15 cellular contexts compared by ENCODE assay signal in the genomic region with DNA sequence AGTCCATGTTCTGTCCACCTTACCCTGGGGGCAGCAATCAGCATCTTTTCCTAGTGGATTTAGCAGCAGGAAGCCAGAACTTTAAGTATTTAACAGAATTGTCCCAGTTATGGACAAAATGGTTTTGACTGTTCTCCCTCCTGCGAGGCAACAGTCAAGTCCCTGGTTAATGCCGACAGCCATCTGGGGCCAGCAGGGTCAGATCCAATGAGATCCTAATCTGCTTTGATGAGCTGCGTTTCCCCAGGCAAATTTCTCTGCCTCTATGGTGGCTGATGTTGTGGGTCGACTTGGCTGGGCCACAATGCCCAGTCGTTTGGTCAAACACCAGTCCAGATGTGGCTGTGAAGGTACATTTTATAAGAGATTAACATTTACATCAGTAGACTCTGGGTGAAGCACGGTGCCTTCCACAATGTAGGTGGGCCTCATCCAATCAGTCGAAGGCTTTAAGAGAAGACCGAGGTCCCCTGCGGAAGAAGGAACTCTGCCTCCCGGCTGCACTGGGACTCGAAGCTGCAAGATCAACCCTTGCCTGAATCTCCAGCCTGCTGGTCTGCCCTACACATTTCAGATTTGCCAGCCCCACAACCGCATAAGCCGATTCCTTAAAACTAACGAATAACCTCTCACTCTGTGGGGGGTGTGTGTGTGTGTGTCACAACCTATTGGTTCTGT.
"Had no signal": no experiment of that assay in that cellular context is flagged by ENCODE, and none has a peak within 500 bp of the region (broad histone marks: within the 10 kb centered on the region; RNA-seq: fewer than 3 reads in every experiment).

No MANE protein-coding gene starts in this region.

- H3K36me3 Mint-ChIP-seq: mesothelial cell of epicardium, type B pancreatic cell had no signal

- H3K27ac Mint-ChIP-seq: activated naive CD4-positive, alpha-beta T cell treated with anti-CD3 and anti-CD28 coated beads for 36 hours; activated naive CD8-positive, alpha-beta T cell treated with anti-CD3 and anti-CD28 coated beads, Interleukin-2, amount 50 U/mL, for 24 hours; brain; mesothelial cell of epicardium; natural killer cell treated with Interleukin-12 subunit alpha and Interleukin-12 subunit beta and Interleukin-15 and Interleukin-18, amount 100 ng/mL, for 72 hours; type B pancreatic cell had no signal

- H3K27me3 ChIP-seq: right atrium auricular region had no signal

- H3K4me2 ChIP-seq: hepatocyte had no signal

- H3K4me1 ChIP-seq: foreskin keratinocyte, right atrium auricular region had no signal

- H3K36me3 ChIP-seq: right atrium auricular region had no signal

- H2AFZ ChIP-seq: hepatocyte had no signal

- H3K4me3 ChIP-seq: hepatocyte, lung, right atrium auricular region had no signal

- DNase-seq: activated CD4-positive, alpha-beta T cell treated with anti-CD3 and anti-CD28 coated beads for 1 hour; activated naive CD4-positive, alpha-beta T cell treated with anti-CD3 and anti-CD28 coated beads for 36 hours; activated naive CD8-positive, alpha-beta T cell treated with anti-CD3 and anti-CD28 coated beads, Interleukin-2, amount 50 U/mL, for 24 hours; anterior cingulate cortex; caudate nucleus; foreskin keratinocyte; left cardiac atrium; stimulated activated naive CD8-positive, alpha-beta T cell treated with anti-CD3 and anti-CD28 coated beads, Interleukin-15, amount 100 ng/mL, for 72 hours had no signal

- H3K4me1 Mint-ChIP-seq: activated naive CD8-positive, alpha-beta T cell treated with anti-CD3 and anti-CD28 coated beads, Interleukin-2, amount 50 U/mL, for 24 hours; stimulated activated naive CD8-positive, alpha-beta T cell treated with anti-CD3 and anti-CD28 coated beads, Interleukin-15, amount 100 ng/mL, for 72 hours had no signal

- H3K79me2 ChIP-seq: hepatocyte had no signal

- H3K9me3 Mint-ChIP-seq: activated naive CD4-positive, alpha-beta T cell treated with anti-CD3 and anti-CD28 coated beads for 36 hours; activated naive CD8-positive, alpha-beta T cell treated with anti-CD3 and anti-CD28 coated beads, Interleukin-2, amount 50 U/mL, for 24 hours; natural killer cell treated with Interleukin-12 subunit alpha and Interleukin-12 subunit beta and Interleukin-15 and Interleukin-18, amount 100 ng/mL, for 72 hours; type B pancreatic cell had no signal

- ATAC-seq: activated naive CD8-positive, alpha-beta T cell treated with anti-CD3 and anti-CD28 coated beads, Interleukin-2, amount 50 U/mL, for 24 hours; foreskin keratinocyte; left cardiac atrium; stimulated activated naive CD8-positive, alpha-beta T cell treated with anti-CD3 and anti-CD28 coated beads, Interleukin-15, amount 100 ng/mL, for 72 hours had no signal

- H3K4me3 Mint-ChIP-seq: activated naive CD4-positive, alpha-beta T cell treated with anti-CD3 and anti-CD28 coated beads for 36 hours; activated naive CD8-positive, alpha-beta T cell treated with anti-CD3 and anti-CD28 coated beads, Interleukin-2, amount 50 U/mL, for 24 hours; brain; mesothelial cell of epicardium; natural killer cell treated with Interleukin-12 subunit alpha and Interleukin-12 subunit beta and Interleukin-15 and Interleukin-18, amount 100 ng/mL, for 72 hours; stimulated activated naive CD8-positive, alpha-beta T cell treated with anti-CD3 and anti-CD28 coated beads, Interleukin-15, amount 100 ng/mL, for 72 hours; type B pancreatic cell had no signal

- H3K27ac ChIP-seq: foreskin keratinocyte, hepatocyte, right atrium auricular region had no signal
